Comparison of ENCODE assay signal across 8 cellular contexts in genomic region chr10:1050555-1050954, GRCh38. TPM values are rescaled to one million over a fixed set of nuclear protein-coding genes. Genes with fewer than 3 reads are reported as not detected.
DNase-seq lines count a peak whose midpoint lies in the region; ATAC-seq, FAIRE-seq and TF ChIP-seq lines count a peak whose summit lies in the region.

No MANE protein-coding gene starts in this region.

- H3K9me3 Mint-ChIP-seq in activated naive CD8-positive, alpha-beta T cell treated with anti-CD3 and anti-CD28 coated beads for 36 hours = peaks cover 2% of the 10 kb centered on the region
- no peaks in the 10 kb centered on the region for H3K9me3 Mint-ChIP-seq in mesothelial cell of epicardium

- TF ChIP-seq CTCF in GM10266 (IDR thresholded peaks at IDR 0.05; ENCODE audit: control insufficient read depth, insufficient read depth, low read depth, missing control alignments) (no peak), mesothelial cell of epicardium (IDR thresholded peaks at IDR 0.05; ENCODE audit: unreplicated experiment) (no peak), kidney (IDR thresholded peaks at IDR 0.05; ENCODE audit: borderline replicate concordance, extremely low read depth, insufficient read depth) (no peak)

- H3K9me3 ChIP-seq in MG63 (no peaks in the 10 kb centered on the region), kidney (ENCODE audit: control insufficient read depth in 1 of 2, low read length in 2 of 2) (no peaks in the 10 kb centered on the region)

- ATAC-seq in HG02884 (IDR thresholded peaks at IDR 0.05; ENCODE audit: unreplicated experiment) (no peak), GM21528 (IDR thresholded peaks at IDR 0.05; ENCODE audit: low FRiP score, unreplicated experiment) (no peak)

- no peaks in the 10 kb centered on the region for H3K27me3 Mint-ChIP-seq in activated naive CD8-positive, alpha-beta T cell treated with anti-CD3 and anti-CD28 coated beads for 36 hours
- no peaks in the 10 kb centered on the region for H3K27me3 Mint-ChIP-seq in mesothelial cell of epicardium (ENCODE audit: low read depth)

- peaks cover 55% of the 10 kb centered on the region for H3K4me1 Mint-ChIP-seq in activated naive CD8-positive, alpha-beta T cell treated with anti-CD3 and anti-CD28 coated beads for 36 hours
- peaks cover 56% of the 10 kb centered on the region for H3K4me1 Mint-ChIP-seq in mesothelial cell of epicardium

- H3K36me3 Mint-ChIP-seq in activated naive CD8-positive, alpha-beta T cell treated with anti-CD3 and anti-CD28 coated beads for 36 hours = peaks cover 47% of the 10 kb centered on the region
- H3K36me3 Mint-ChIP-seq in mesothelial cell of epicardium = peaks cover 9% of the 10 kb centered on the region

- H3K4me3 ChIP-seq in MG63 (peak overlapping the region; percentile 91), kidney (ENCODE audit: low read length in 2 of 2) (no peak overlapping the region)

- DNase-seq in GM10266 (ENCODE audit: extremely low spot score) (peak; percentile 39), MG63 (no peak), mesothelial cell of epicardium (ENCODE audit: low spot score in 2 of 2, unreplicated experiment in 2 of 2) (no peak), erythroblast (lab: John Stamatoyannopoulos, UW) (no peak), kidney (no peak)
- peak; percentile 46 for DNase-seq in activated naive CD8-positive, alpha-beta T cell treated with anti-CD3 and anti-CD28 coated beads for 36 hours

- H3K4me3 Mint-ChIP-seq in activated naive CD8-positive, alpha-beta T cell treated with anti-CD3 and anti-CD28 coated beads for 36 hours = peak overlapping the region; percentile 97
- H3K4me3 Mint-ChIP-seq in mesothelial cell of epicardium = peak overlapping the region; percentile 92

- TF ChIP-seq POLR2A in erythroblast (IDR thresholded peaks at IDR 0.05; ENCODE audit: low read length) = no peak

- no peak overlapping the region for H3K9ac ChIP-seq in kidney (ENCODE audit: low read length in 2 of 2)

- H3K36me3 ChIP-seq in MG63 = peaks cover 17% of the 10 kb centered on the region
- peaks cover 5 to 8% of the 10 kb centered on the region in 2 donors for H3K36me3 ChIP-seq in kidney (ENCODE audit: control insufficient read depth in 1 of 2, insufficient read depth in 2 of 2, low read length in 2 of 2)

- intact Hi-C loops in kidney (cut with DNase I) = no loop called here

- H3K27me3 ChIP-seq in MG63 = no peaks in the 10 kb centered on the region

- H3K4me1 ChIP-seq in kidney (ENCODE audit: control insufficient read depth in 1 of 2, insufficient read depth in 1 of 2, low read depth in 1 of 2, low read length in 2 of 2) = peaks cover 18 to 23% of the 10 kb centered on the region in 2 donors

- no peak overlapping the region for H3K27ac ChIP-seq in kidney (ENCODE audit: low read depth in 2 of 2, low read length in 2 of 2)

- peak overlapping the region; percentile 51 for H3K27ac Mint-ChIP-seq in activated naive CD8-positive, alpha-beta T cell treated with anti-CD3 and anti-CD28 coated beads for 36 hours
- peak overlapping the region; percentile 100 for H3K27ac Mint-ChIP-seq in mesothelial cell of epicardium

- no peak for FAIRE-seq in kidney (lab: Jason Lieb, UNC)

RNA-seq across cellular contexts. Expression of gene IDI1, which starts 1.6 kb away (rescaled TPM):
- 53.1 and 96.2 TPM in 2 replicates for total RNA-seq in MG63 (2014; rRNA removed; shearing (Covaris generic); ENCODE audit: low replicate concordance)
- 10 to 100 TPM; 68.1 to 68.7 TPM for total RNA-seq in activated naive CD8-positive, alpha-beta T cell treated with anti-CD3 and anti-CD28 coated beads for 36 hours
- total RNA-seq in mesothelial cell of epicardium = 41.4 to 47.6 TPM (median 42.9 TPM) in 3 replicates
- 27.5 TPM for total RNA-seq in kidney
- 59.7 TPM for polyA plus RNA-seq in kidney (ENCODE audit: insufficient read depth, low read depth, low replicate concordance)

RNA-seq across cellular contexts. Expression of gene WDR37, which starts 5.6 kb away (rescaled TPM):
- total RNA-seq in MG63 (2014; rRNA removed; shearing (Covaris generic); ENCODE audit: low replicate concordance) = 5.3 and 6.3 TPM in 2 replicates
- total RNA-seq in activated naive CD8-positive, alpha-beta T cell treated with anti-CD3 and anti-CD28 coated beads for 36 hours = 10 to 100 TPM; 14.0 to 14.2 TPM
- 20.3 to 21.1 TPM (median 20.8 TPM) in 3 replicates for total RNA-seq in mesothelial cell of epicardium
- 23.5 TPM for total RNA-seq in kidney
- polyA plus RNA-seq in kidney (ENCODE audit: insufficient read depth, low read depth, low replicate concordance) = 6.0 TPM

RNA-seq across cellular contexts. Expression of gene IDI2, which starts 24.9 kb away (rescaled TPM):
- total RNA-seq in MG63 (2014; rRNA removed; shearing (Covaris generic); ENCODE audit: low replicate concordance) = not detected in 2 replicates
- not detected for total RNA-seq in activated naive CD8-positive, alpha-beta T cell treated with anti-CD3 and anti-CD28 coated beads for 36 hours
- total RNA-seq in mesothelial cell of epicardium (not detected in 3 replicates), kidney (not detected)
- polyA plus RNA-seq in kidney (ENCODE audit: insufficient read depth, low read depth, low replicate concordance) = not detected

Comparison
In these comparisons a context has a peak if more than half of its experiments do, and no peak if none do; other contexts are left out.
1. DNase-seq: peak in GM10266 (single experiment) and activated naive CD8-positive, alpha-beta T cell treated with anti-CD3 and anti-CD28 coated beads for 36 hours (single experiment); none in MG63 (single experiment), mesothelial cell of epicardium (0 of 2), erythroblast (0 of 2) and kidney (single experiment).